Comparison of ENCODE assay signal across 9 cellular contexts in the genomic region with DNA sequence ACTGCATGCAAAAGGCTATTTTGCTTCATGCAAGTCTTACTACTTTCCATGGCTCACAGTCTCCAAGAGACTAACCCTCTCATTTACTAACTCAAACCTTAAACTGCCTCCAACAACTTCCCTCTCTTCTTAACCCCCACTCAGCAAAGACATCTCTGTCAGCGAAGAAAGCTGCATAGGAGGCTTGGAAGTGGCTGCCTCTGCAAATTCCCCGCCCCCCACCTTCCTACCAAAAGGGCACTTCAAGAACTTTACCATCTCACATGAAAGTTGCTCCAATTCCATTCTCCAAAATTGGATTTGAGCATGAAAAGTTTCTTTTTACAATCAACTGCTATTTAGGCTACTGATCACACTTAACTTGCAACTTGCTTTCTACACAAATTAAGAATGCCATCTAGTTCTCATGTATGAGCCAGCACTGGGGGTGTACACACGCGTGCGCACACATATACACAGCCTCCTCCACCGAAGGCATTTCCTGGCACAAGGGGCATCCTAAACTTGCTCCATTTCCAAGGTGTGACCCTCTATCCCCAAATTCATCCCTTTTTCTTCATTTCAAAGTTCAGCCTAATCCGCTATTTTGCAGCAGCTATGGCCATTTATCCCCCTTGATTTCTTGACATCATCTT. TPM values are rescaled to one million over a fixed set of nuclear protein-coding genes. Genes with fewer than 3 reads are reported as not detected.
DNase-seq lines count a peak whose midpoint lies in the region; ATAC-seq, FAIRE-seq and TF ChIP-seq lines count a peak whose summit lies in the region.
"Had no signal": no experiment of that assay in that cellular context is flagged by ENCODE, and none has a peak within 500 bp of the region (broad histone marks: within the 10 kb centered on the region; RNA-seq: fewer than 3 reads in every experiment).

No MANE protein-coding gene starts in this region.

- H3K36me3 Mint-ChIP-seq in activated CD4-positive, alpha-beta T cell treated with anti-CD3 and anti-CD28 coated beads, Interleukin-2, amount 10 ng/mL, durations not matched to agents 7 days and 5 days (ENCODE audit: low read depth), result peaks cover 22% of the 10 kb centered on the region
- H3K36me3 Mint-ChIP-seq in activated naive CD8-positive, alpha-beta T cell treated with anti-CD3 and anti-CD28 coated beads, Interleukin-2, amount 50 U/mL, for 24 hours (ENCODE audit: low read depth), result peaks cover 47% of the 10 kb centered on the region

- H3K27me3 ChIP-seq in keratinocyte (ENCODE audit: control insufficient read depth, extremely low read depth, insufficient read depth, low read length), result no peaks in the 10 kb centered on the region
- H3K27me3 ChIP-seq in testis, result no peaks in the 10 kb centered on the region

- DNase-seq in activated CD4-positive, alpha-beta T cell treated with anti-CD3 and anti-CD28 coated beads, Interleukin-2, amount 10 ng/mL, durations not matched to agents 7 days and 5 days, result no peak
- no peak for DNase-seq in activated CD4-positive, alpha-beta T cell treated with anti-CD3 and anti-CD28 coated beads, Interleukin-2, amount 50 U/mL, for 1 hour
- no peak for DNase-seq in activated naive CD8-positive, alpha-beta T cell treated with anti-CD3 and anti-CD28 coated beads, Interleukin-2, amount 50 U/mL, for 24 hours
- DNase-seq in keratinocyte (ENCODE audit: low read depth, low spot score), result no peak
- peak; percentile 49 for DNase-seq in testis
- DNase-seq: DMS 273 treated with DMSO at 0.1 percent for 48 hours had no signal

- H3K9me3 Mint-ChIP-seq in activated CD4-positive, alpha-beta T cell treated with anti-CD3 and anti-CD28 coated beads, Interleukin-2, amount 10 ng/mL, durations not matched to agents 7 days and 5 days, result no peaks in the 10 kb centered on the region
- H3K9me3 Mint-ChIP-seq in activated naive CD8-positive, alpha-beta T cell treated with anti-CD3 and anti-CD28 coated beads, Interleukin-2, amount 50 U/mL, for 24 hours, result no peaks in the 10 kb centered on the region

- no peaks in the 10 kb centered on the region for H3K27me3 Mint-ChIP-seq in activated CD4-positive, alpha-beta T cell treated with anti-CD3 and anti-CD28 coated beads, Interleukin-2, amount 10 ng/mL, durations not matched to agents 7 days and 5 days
- no peaks in the 10 kb centered on the region for H3K27me3 Mint-ChIP-seq in activated naive CD8-positive, alpha-beta T cell treated with anti-CD3 and anti-CD28 coated beads, Interleukin-2, amount 50 U/mL, for 24 hours

- H3K4me1 ChIP-seq in keratinocyte (ENCODE audit: control insufficient read depth, extremely low read depth, insufficient read depth, low read length) (peaks cover 77% of the 10 kb centered on the region), testis (peaks cover 16% of the 10 kb centered on the region)

- no peak for ATAC-seq in activated naive CD8-positive, alpha-beta T cell treated with anti-CD3 and anti-CD28 coated beads, Interleukin-2, amount 50 U/mL, for 24 hours
- no peak for ATAC-seq in HG03135 (IDR thresholded peaks at IDR 0.05; ENCODE audit: unreplicated experiment)
- no peak for ATAC-seq in GM21717 (IDR thresholded peaks at IDR 0.05; ENCODE audit: unreplicated experiment)
- no peak for ATAC-seq in HG03469 (IDR thresholded peaks at IDR 0.05; ENCODE audit: unreplicated experiment)

- FAIRE-seq in keratinocyte (lab: Jason Lieb, UNC), result no peak

- H3K27ac ChIP-seq in keratinocyte (ENCODE audit: control insufficient read depth, insufficient read depth, low read length) (peak overlapping the region; percentile 95), testis (no peak overlapping the region)

- H4K20me1 ChIP-seq in keratinocyte (ENCODE audit: control insufficient read depth, extremely low read depth, insufficient read depth, low read length), result peaks cover 13% of the 10 kb centered on the region

- POLR2A ChIA-PET in activated CD4-positive, alpha-beta T cell treated with anti-CD3 and anti-CD28 coated beads, Interleukin-2, amount 10 ng/mL, durations not matched to agents 7 days and 5 days (lab: Charles Lee), result interaction anchor here (0.6 kb wide), 1 partner anchor 12 kb away, joined by 3 read pairs; no protein-coding TSS in a partner anchor

- no peak overlapping the region for H2AFZ ChIP-seq in keratinocyte (ENCODE audit: control insufficient read depth, low read length)

- peak overlapping the region; percentile 92 for H3K4me3 Mint-ChIP-seq in activated CD4-positive, alpha-beta T cell treated with anti-CD3 and anti-CD28 coated beads, Interleukin-2, amount 10 ng/mL, durations not matched to agents 7 days and 5 days
- peak overlapping the region; percentile 95 for H3K4me3 Mint-ChIP-seq in activated naive CD8-positive, alpha-beta T cell treated with anti-CD3 and anti-CD28 coated beads, Interleukin-2, amount 50 U/mL, for 24 hours

- H3K9ac ChIP-seq in keratinocyte (ENCODE audit: control insufficient read depth, extremely low read depth, insufficient read depth, low read length), result peak overlapping the region; percentile 97

- WGBS in testis, 2 donors, result 47 to 51% methylated on average over 7 of the region's 7 CpGs

- no peak for TF ChIP-seq POLR2A in testis (IDR thresholded peaks at IDR 0.05)

- H3K9me1 ChIP-seq in keratinocyte (ENCODE audit: control insufficient read depth, extremely low read depth, insufficient read depth, low read length), result peaks cover 3% of the 10 kb centered on the region

- peaks cover 68% of the 10 kb centered on the region for H3K4me1 Mint-ChIP-seq in activated CD4-positive, alpha-beta T cell treated with anti-CD3 and anti-CD28 coated beads, Interleukin-2, amount 10 ng/mL, durations not matched to agents 7 days and 5 days
- H3K4me1 Mint-ChIP-seq in activated naive CD8-positive, alpha-beta T cell treated with anti-CD3 and anti-CD28 coated beads, Interleukin-2, amount 50 U/mL, for 24 hours, result peaks cover 75% of the 10 kb centered on the region

- intact Hi-C loops in testis (cut with DNase I; ENCODE audit: low total_unique reads), result no loop called here

- H3K27ac Mint-ChIP-seq in activated CD4-positive, alpha-beta T cell treated with anti-CD3 and anti-CD28 coated beads, Interleukin-2, amount 10 ng/mL, durations not matched to agents 7 days and 5 days, result peak overlapping the region; percentile 85
- H3K27ac Mint-ChIP-seq in activated naive CD8-positive, alpha-beta T cell treated with anti-CD3 and anti-CD28 coated beads, Interleukin-2, amount 50 U/mL, for 24 hours, result peak overlapping the region; percentile 96

- H3K36me3 ChIP-seq in keratinocyte (ENCODE audit: control insufficient read depth in 2 of 2, extremely low read depth in 1 of 2, insufficient read depth in 2 of 2, low read length in 2 of 2) (peaks cover 0 to 2% of the 10 kb centered on the region in 2 experiments), testis (ENCODE audit: low read depth, missing control alignments) (no peaks in the 10 kb centered on the region)

- H3K9me3 ChIP-seq in keratinocyte (ENCODE audit: control insufficient read depth, low read depth, low read length), result no peaks in the 10 kb centered on the region
- no peaks in the 10 kb centered on the region for H3K9me3 ChIP-seq in testis

- peaks cover 65% of the 10 kb centered on the region for H3K79me2 ChIP-seq in keratinocyte (ENCODE audit: control insufficient read depth, insufficient read depth, low read length)

- H3K4me2 ChIP-seq in keratinocyte (ENCODE audit: control insufficient read depth, extremely low read depth, insufficient read depth, low read depth, low read length), result peak overlapping the region; percentile 100

- H3K4me3 ChIP-seq in keratinocyte (ENCODE audit: control insufficient read depth in 2 of 3, extremely low read depth in 1 of 3, insufficient read depth in 2 of 3, low read depth in 1 of 3, low read length in 3 of 3) (peak overlapping the region; percentile 92 to 94 (median 92)), testis (peak overlapping the region in 1 of 2 donors; percentile 88)

- dilution Hi-C loops in keratinocyte (cut with MboI; ENCODE audit: extremely low pct_ligation_motif_present, low sequenced_read_pairs), result no loop called here

- TF ChIP-seq CTCF in keratinocyte (optimal IDR thresholded peaks at IDR 0.05 in 1 of 3, IDR thresholded peaks at IDR 0.05 in 1 of 3, conservative IDR thresholded peaks at IDR 0.05 in 1 of 3; ENCODE audit: extremely low read depth in 1 of 3, insufficient read depth in 2 of 3, low read length in 3 of 3), result no peak
- TF ChIP-seq CTCF in testis (IDR thresholded peaks at IDR 0.05), result no peak

- CTCF ChIA-PET in activated CD4-positive, alpha-beta T cell treated with anti-CD3 and anti-CD28 coated beads, Interleukin-2, amount 10 ng/mL, durations not matched to agents 7 days and 5 days (lab: Charles Lee), result interaction anchor here (1.8 to 2.2 kb wide), 5 partner anchors 11 to 74 kb away, joined by 4 to 7 read pairs (median 7); no protein-coding TSS in a partner anchor

RNA-seq across cellular contexts. Expression of gene CCDC6, which starts 1.8 kb away (rescaled TPM):
- 10 to 100 TPM; 18.9 to 21.8 TPM for total RNA-seq in activated CD4-positive, alpha-beta T cell treated with anti-CD3 and anti-CD28 coated beads, Interleukin-2, amount 10 ng/mL, durations not matched to agents 7 days and 5 days
- polyA plus RNA-seq in keratinocyte (33.1 to 46.5 TPM (median 34.8 TPM) in 3 replicates), testis (ENCODE audit: insufficient read depth, low read depth, low replicate concordance) (21.1 TPM)
- 16.9 TPM for polyA plus RNA-seq in keratinocyte (2011; ENCODE audit: low read depth)
- polyA plus RNA-seq in keratinocyte (2011; cell fraction: cytosol; rRNA removed), result 35.8 and 62.9 TPM in 2 replicates
- 28.2 and 30.2 TPM in 2 replicates for polyA plus RNA-seq in keratinocyte (2011; cell fraction: nucleus; rRNA removed)
- polyA plus RNA-seq in keratinocyte (2012; ENCODE audit: low replicate concordance), result 28.0 and 31.4 TPM in 2 replicates
- 25.4 to 88.4 TPM (median 64.0 TPM) in 3 replicates for polyA minus RNA-seq in keratinocyte
- polyA minus RNA-seq in keratinocyte (2011; cell fraction: cytosol; rRNA and poly(A)+ RNA removed), result 70.2 TPM
- 33.1 and 66.2 TPM in 2 replicates for polyA minus RNA-seq in keratinocyte (2011; cell fraction: nucleus; rRNA and poly(A)+ RNA removed)
- 10 to 100 TPM; 41.7 to 52.2 TPM for total RNA-seq in testis
